Comparison of ENCODE assay signal across 8 cellular contexts in the genomic region with DNA sequence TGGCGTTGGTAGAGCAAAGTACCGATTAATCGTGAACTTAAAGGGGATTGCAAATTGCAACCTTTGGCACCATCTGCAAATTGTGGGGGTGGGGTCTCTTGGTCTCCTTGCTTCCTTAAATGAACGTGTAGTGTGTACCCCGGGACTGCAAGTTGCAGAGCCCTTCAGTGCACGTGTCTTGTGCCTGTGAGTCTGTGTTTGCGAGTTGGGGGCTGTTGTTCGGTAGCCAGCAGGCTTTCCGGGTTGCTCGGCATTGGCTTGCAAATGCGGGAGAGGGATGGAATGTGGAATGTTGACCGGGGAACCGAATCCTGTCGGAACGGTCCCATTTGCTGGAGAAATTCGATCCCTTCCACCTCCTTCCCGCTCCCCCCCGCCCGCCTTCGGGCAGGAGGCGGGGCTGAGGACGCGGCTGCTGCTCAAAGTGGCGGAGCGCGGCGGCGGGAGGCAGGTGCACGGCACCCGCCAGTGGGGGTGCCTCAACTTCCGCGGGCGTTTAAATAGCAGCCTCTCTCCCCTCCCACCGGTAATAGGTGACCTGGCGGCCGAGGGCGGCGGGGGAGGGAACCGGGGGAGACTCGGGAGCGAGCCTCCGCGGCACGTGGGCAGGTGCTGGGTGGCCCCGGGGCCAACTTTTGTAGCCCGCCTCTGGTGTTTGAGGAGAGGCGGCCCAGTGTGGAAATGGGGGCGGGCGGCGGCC. TPM values are rescaled to one million over a fixed set of nuclear protein-coding genes. Genes with fewer than 3 reads are reported as not detected.
DNase-seq lines count a peak whose midpoint lies in the region; ATAC-seq and TF ChIP-seq lines count a peak whose summit lies in the region.

No MANE protein-coding gene starts in this region.

- CTCF ChIA-PET in activated CD4-positive, alpha-beta memory T cell treated with anti-CD3 and anti-CD28 coated beads for 36 hours (lab: Charles Lee): interaction anchor here (1.2 to 2.5 kb wide), 5 partner anchors 13 to 356 kb away, joined by 4 to 10 read pairs (median 8); no protein-coding TSS in a partner anchor

- no peaks in the 10 kb centered on the region for H3K27me3 ChIP-seq in dorsolateral prefrontal cortex
- no peaks in the 10 kb centered on the region for H3K27me3 ChIP-seq in right lobe of liver

- H3K36me3 ChIP-seq in right lobe of liver: no peaks in the 10 kb centered on the region

- TF ChIP-seq POLR2A in right lobe of liver (IDR thresholded peaks at IDR 0.05): peak; percentile 71

- H3K9me3 ChIP-seq in right lobe of liver: no peaks in the 10 kb centered on the region

- peak overlapping the region; percentile 88 for H3K27ac ChIP-seq in C4-2B
- peak overlapping the region in 57 of 59 donors; percentile 3 to 98 (median 93) for H3K27ac ChIP-seq in dorsolateral prefrontal cortex
- peak overlapping the region; percentile 91 to 94 (median 91) for H3K27ac ChIP-seq in right lobe of liver

- peak overlapping the region; percentile 96 for H3K27ac Mint-ChIP-seq in activated CD4-positive, alpha-beta memory T cell treated with anti-CD3 and anti-CD28 coated beads for 36 hours

- ATAC-seq in GM19395 (IDR thresholded peaks at IDR 0.05; ENCODE audit: unreplicated experiment) (peak; percentile 58), HG03521 (IDR thresholded peaks at IDR 0.05; ENCODE audit: unreplicated experiment) (peak; percentile 40), right lobe of liver (peak; percentile 59 to 78 (median 68))

- peaks cover 21% of the 10 kb centered on the region for H3K4me1 Mint-ChIP-seq in activated CD4-positive, alpha-beta memory T cell treated with anti-CD3 and anti-CD28 coated beads for 36 hours (ENCODE audit: low read depth)

- WGBS in right lobe of liver (ENCODE audit: insufficient coverage, low coverage, low lambda C conversion rate, missing lambda C conversion rate): 0% methylated on average over 8 of the region's 50 CpGs

- DNase-seq in NCI-H748 (lab: John Stamatoyannopoulos, UW; ENCODE audit: unreplicated experiment) (peak; percentile 85), dorsolateral prefrontal cortex (peak; percentile 37 to 80 (median 70)), right lobe of liver (peak; percentile 86 to 93 (median 92))
- peak; percentile 88 for DNase-seq in activated CD4-positive, alpha-beta memory T cell treated with anti-CD3 and anti-CD28 coated beads for 36 hours
- DNase-seq in stimulated activated CD4-positive, alpha-beta T cell treated with anti-CD3 and anti-CD28 coated beads, Interleukin-4, amount 100 ng/mL, for 4 hours: peak; percentile 77 to 88

- H3K4me3 ChIP-seq in dorsolateral prefrontal cortex: peak overlapping the region; percentile 61 to 95 (median 84)
- peak overlapping the region; percentile 63 to 79 (median 75) for H3K4me3 ChIP-seq in right lobe of liver

- TF ChIP-seq CTCF in C4-2B (conservative IDR thresholded peaks at IDR 0.05): no peak
- peak in 4 of 56 donors; percentile 1 to 13 (median 10) for TF ChIP-seq CTCF in dorsolateral prefrontal cortex (IDR thresholded peaks at IDR 0.05 in 54 of 56, conservative IDR thresholded peaks at IDR 0.05 in 2 of 56; ENCODE audit: low read depth in 1 of 56, partially characterized antibody in 56 of 56)
- TF ChIP-seq CTCF in right lobe of liver (IDR thresholded peaks at IDR 0.05): no peak

- H3K4me1 ChIP-seq in right lobe of liver: peaks cover 0 to 15% (median 0%) of the 10 kb centered on the region in 4 donors

- H3K9me3 Mint-ChIP-seq in activated CD4-positive, alpha-beta memory T cell treated with anti-CD3 and anti-CD28 coated beads for 36 hours: no peaks in the 10 kb centered on the region

- H3K27me3 Mint-ChIP-seq in activated CD4-positive, alpha-beta memory T cell treated with anti-CD3 and anti-CD28 coated beads for 36 hours: no peaks in the 10 kb centered on the region

- peak overlapping the region; percentile 89 for H3K4me3 Mint-ChIP-seq in activated CD4-positive, alpha-beta memory T cell treated with anti-CD3 and anti-CD28 coated beads for 36 hours

- intact Hi-C loops in activated CD4-positive, alpha-beta memory T cell treated with anti-CD3 and anti-CD28 coated beads for 36 hours (cut with micrococcal nuclease): loop anchor here (1.0 to 5.0 kb wide), 9 partner anchors 15 to 929 kb away; a partner anchor contains a TSS
- intact Hi-C loops in dorsolateral prefrontal cortex (cut with DNase I): loop anchor here (2.0 to 10.0 kb wide), 4 partner anchors 51 to 524 kb away; a partner anchor contains a TSS
- intact Hi-C loops in right lobe of liver (cut with DNase I): no loop called here

- H3K36me3 Mint-ChIP-seq in activated CD4-positive, alpha-beta memory T cell treated with anti-CD3 and anti-CD28 coated beads for 36 hours: peaks cover 2% of the 10 kb centered on the region

- POLR2A ChIA-PET in activated CD4-positive, alpha-beta memory T cell treated with anti-CD3 and anti-CD28 coated beads for 36 hours (lab: Charles Lee): interaction anchor here (0.6 to 2.2 kb wide), 11 partner anchors 8 to 846 kb away, joined by 3 to 17 read pairs (median 5); a partner anchor contains a TSS

RNA-seq across cellular contexts. Expression of a gene that starts 1.5 kb away (rescaled TPM):
- total RNA-seq in activated CD4-positive, alpha-beta memory T cell treated with anti-CD3 and anti-CD28 coated beads for 36 hours: 10 to 100 TPM; 25.4 to 28.3 TPM
- total RNA-seq in dorsolateral prefrontal cortex (10 to 100 TPM; 21.3 to 55.2 (median 36.1) TPM), right lobe of liver (10 to 100 TPM in 3 of 6 experiments, 1 to 10 TPM in 3; 8.2 to 16.9 (median 9.9) TPM)

Comparison
In these comparisons a context has a peak if more than half of its experiments do, and no peak if none do; other contexts are left out.
1. Peak in every context shown above with its lines: DNase-seq, ATAC-seq, H3K4me3 ChIP-seq and H3K27ac ChIP-seq.
2. intact Hi-C loops: an anchor here in activated CD4-positive, alpha-beta memory T cell treated with anti-CD3 and anti-CD28 coated beads for 36 hours (1.0 to 5.0 kb wide) and dorsolateral prefrontal cortex (2.0 to 10.0 kb wide); none called in right lobe of liver.